Comparison of ENCODE assay signal across 1 cellular context in the genomic region with DNA sequence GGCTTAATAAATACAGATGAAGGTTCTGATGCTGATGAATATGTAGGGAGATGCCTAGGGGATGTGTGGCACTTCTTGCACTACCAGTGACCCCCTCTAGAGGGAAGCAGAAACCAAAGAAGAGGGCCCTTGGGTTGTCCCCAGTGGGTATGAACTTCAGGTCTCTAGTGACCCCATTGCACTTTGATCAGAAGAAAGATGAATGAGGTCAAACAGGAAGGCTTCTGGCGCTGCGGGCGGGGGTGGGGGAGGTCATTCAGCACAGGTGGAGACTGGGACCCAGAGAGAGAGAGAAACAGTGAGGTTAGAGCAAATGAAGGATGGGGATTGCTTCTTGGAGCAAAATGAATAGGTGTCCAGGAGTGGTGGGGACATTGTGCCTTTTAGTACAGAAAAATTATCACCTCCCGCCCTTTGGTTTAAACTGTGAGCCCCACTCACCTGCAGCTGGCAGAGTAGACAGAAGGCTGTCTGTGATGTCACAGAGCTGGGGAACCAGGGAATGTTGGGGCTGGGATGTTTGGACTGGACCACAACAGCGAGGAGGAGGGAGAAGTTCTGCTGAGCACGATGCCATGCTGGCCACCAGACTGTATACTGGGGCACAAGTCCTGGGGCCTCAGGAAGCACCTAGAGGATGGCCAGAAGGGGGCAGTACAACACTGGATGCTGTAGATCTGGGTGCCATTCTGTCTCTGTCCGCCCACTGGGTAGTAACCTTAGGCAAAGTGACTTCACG.
TF ChIP-seq lines count a peak whose summit lies in the region.

A gene with protein sequence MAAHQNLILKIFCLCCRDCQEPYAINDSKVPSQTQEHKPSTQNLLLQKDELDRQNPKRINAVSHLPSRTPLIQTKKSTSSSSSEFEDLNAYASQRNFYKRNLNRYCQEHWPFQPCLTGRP (minus strand): TSS at position 599 of the 739 bp plus-strand sequence. CDS start 10,469 bp downstream, outside the sequence.

TF ChIP-seq in HepG2, 621 proteins besides CTCF, POLR2A, EP300 and RAD21 (continued from another document and continues in another):
- no peak for TF ChIP-seq ZNF235 (CRISPR knock-in tag; IDR thresholded peaks at IDR 0.05; ENCODE audit: borderline replicate concordance)
- TF ChIP-seq SMARCE1 (IDR thresholded peaks at IDR 0.05; ENCODE audit: borderline replicate concordance): no peak
- TF ChIP-seq HNRNPUL1 (IDR thresholded peaks at IDR 0.05; ENCODE audit: low read depth, low read length): no peak
- TF ChIP-seq, protein P1, sequence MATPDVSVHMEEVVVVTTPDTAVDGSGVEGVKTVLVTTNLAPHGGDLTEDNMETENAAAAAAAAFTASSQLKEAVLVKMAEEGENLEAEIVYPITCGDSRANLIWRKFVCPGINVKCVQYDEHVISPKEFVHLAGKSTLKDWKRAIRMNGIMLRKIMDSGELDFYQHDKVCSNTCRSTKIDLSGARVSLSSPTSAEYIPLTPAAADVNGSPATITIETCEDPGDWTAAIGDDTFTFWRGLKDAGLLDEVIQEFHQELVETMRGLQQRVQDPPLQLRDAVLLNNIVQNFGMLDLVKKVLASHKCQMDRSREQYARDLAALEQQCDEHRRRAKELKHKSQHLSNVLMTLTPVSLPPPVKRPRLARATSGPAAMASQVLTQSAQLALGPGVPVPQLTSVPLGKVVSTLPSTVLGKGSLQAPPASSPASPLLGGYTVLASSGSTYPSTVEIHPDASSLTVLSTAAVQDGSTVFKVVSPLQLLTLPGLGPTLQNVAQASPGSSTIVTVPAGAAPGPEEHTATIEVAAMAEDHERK (CRISPR knock-in tag; IDR thresholded peaks at IDR 0.05; ENCODE audit: low read depth): no peak
- no peak for TF ChIP-seq THYN1 (CRISPR knock-in tag; IDR thresholded peaks at IDR 0.05; ENCODE audit: borderline replicate concordance, low read depth)
- TF ChIP-seq SNAPC2 (CRISPR knock-in tag; IDR thresholded peaks at IDR 0.05): no peak
- TF ChIP-seq, protein P2, sequence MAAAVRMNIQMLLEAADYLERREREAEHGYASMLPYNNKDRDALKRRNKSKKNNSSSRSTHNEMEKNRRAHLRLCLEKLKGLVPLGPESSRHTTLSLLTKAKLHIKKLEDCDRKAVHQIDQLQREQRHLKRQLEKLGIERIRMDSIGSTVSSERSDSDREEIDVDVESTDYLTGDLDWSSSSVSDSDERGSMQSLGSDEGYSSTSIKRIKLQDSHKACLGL (CRISPR knock-in tag; IDR thresholded peaks at IDR 0.05): no peak
- TF ChIP-seq, protein P3, sequence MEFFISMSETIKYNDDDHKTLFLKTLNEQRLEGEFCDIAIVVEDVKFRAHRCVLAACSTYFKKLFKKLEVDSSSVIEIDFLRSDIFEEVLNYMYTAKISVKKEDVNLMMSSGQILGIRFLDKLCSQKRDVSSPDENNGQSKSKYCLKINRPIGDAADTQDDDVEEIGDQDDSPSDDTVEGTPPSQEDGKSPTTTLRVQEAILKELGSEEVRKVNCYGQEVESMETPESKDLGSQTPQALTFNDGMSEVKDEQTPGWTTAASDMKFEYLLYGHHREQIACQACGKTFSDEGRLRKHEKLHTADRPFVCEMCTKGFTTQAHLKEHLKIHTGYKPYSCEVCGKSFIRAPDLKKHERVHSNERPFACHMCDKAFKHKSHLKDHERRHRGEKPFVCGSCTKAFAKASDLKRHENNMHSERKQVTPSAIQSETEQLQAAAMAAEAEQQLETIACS (CRISPR knock-in tag; IDR thresholded peaks at IDR 0.05): no peak
- TF ChIP-seq MEIS1 (CRISPR knock-in tag; IDR thresholded peaks at IDR 0.05; ENCODE audit: borderline replicate concordance): no peak
- no peak for TF ChIP-seq ARID2 (CRISPR knock-in tag; IDR thresholded peaks at IDR 0.05; ENCODE audit: borderline replicate concordance)
- no peak for TF ChIP-seq ATM (IDR thresholded peaks at IDR 0.05; ENCODE audit: borderline replicate concordance)
- no peak for TF ChIP-seq JARID2 (CRISPR knock-in tag; IDR thresholded peaks at IDR 0.05; ENCODE audit: insufficient replicate concordance)
- TF ChIP-seq RCOR2 (CRISPR knock-in tag; IDR thresholded peaks at IDR 0.05): no peak
- no peak for TF ChIP-seq ZNF7 (CRISPR knock-in tag; IDR thresholded peaks at IDR 0.05)
- no peak for TF ChIP-seq ZNF567 (CRISPR knock-in tag; IDR thresholded peaks at IDR 0.05; ENCODE audit: borderline replicate concordance)
- TF ChIP-seq, protein P4, sequence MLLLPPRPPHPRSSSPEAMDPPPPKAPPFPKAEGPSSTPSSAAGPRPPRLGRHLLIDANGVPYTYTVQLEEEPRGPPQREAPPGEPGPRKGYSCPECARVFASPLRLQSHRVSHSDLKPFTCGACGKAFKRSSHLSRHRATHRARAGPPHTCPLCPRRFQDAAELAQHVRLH (CRISPR knock-in tag; IDR thresholded peaks at IDR 0.05; ENCODE audit: borderline replicate concordance, low read depth): no peak
- no peak for TF ChIP-seq BHLHE40 (IDR thresholded peaks at IDR 0.05; ENCODE audit: low read length)
- TF ChIP-seq HOXA3 (CRISPR knock-in tag; IDR thresholded peaks at IDR 0.05): no peak
- no peak for TF ChIP-seq MATR3 (CRISPR knock-in tag; IDR thresholded peaks at IDR 0.05)
- no peak for TF ChIP-seq PAF1 (CRISPR knock-in tag; IDR thresholded peaks at IDR 0.05)
- no peak for TF ChIP-seq ZNF878 (CRISPR knock-in tag; IDR thresholded peaks at IDR 0.05)
- no peak for TF ChIP-seq ZNF382 (CRISPR knock-in tag; IDR thresholded peaks at IDR 0.05; ENCODE audit: borderline replicate concordance)
- TF ChIP-seq ZNF264 (CRISPR knock-in tag; IDR thresholded peaks at IDR 0.05): no peak
- TF ChIP-seq ZSCAN31 (CRISPR knock-in tag; IDR thresholded peaks at IDR 0.05; ENCODE audit: low read depth): no peak
- no peak for TF ChIP-seq FOXO1 (CRISPR knock-in tag; IDR thresholded peaks at IDR 0.05)
- no peak for TF ChIP-seq SIX4 (CRISPR knock-in tag; IDR thresholded peaks at IDR 0.05)
- TF ChIP-seq RARA (CRISPR knock-in tag; IDR thresholded peaks at IDR 0.05): peak; percentile 55; the same call in 1 of the 2 replicates
- no peak for TF ChIP-seq PHF8 (CRISPR knock-in tag; IDR thresholded peaks at IDR 0.05)
- TF ChIP-seq ZNF430 (CRISPR knock-in tag; IDR thresholded peaks at IDR 0.05): no peak
- TF ChIP-seq NFYC (CRISPR knock-in tag; IDR thresholded peaks at IDR 0.05): no peak
- TF ChIP-seq AHR (CRISPR knock-in tag; IDR thresholded peaks at IDR 0.05): no peak
- TF ChIP-seq ZNF12 (CRISPR knock-in tag; IDR thresholded peaks at IDR 0.05): no peak
- TF ChIP-seq, protein P5, sequence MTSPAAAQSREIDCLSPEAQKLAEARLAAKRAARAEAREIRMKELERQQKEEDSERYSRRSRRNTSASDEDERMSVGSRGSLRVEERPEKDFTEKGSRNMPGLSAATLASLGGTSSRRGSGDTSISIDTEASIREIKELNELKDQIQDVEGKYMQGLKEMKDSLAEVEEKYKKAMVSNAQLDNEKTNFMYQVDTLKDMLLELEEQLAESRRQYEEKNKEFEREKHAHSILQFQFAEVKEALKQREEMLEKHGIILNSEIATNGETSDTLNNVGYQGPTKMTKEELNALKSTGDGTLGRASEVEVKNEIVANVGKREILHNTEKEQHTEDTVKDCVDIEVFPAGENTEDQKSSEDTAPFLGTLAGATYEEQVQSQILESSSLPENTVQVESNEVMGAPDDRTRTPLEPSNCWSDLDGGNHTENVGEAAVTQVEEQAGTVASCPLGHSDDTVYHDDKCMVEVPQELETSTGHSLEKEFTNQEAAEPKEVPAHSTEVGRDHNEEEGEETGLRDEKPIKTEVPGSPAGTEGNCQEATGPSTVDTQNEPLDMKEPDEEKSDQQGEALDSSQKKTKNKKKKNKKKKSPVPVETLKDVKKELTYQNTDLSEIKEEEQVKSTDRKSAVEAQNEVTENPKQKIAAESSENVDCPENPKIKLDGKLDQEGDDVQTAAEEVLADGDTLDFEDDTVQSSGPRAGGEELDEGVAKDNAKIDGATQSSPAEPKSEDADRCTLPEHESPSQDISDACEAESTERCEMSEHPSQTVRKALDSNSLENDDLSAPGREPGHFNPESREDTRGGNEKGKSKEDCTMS (CRISPR knock-in tag; conservative IDR thresholded peaks at IDR 0.05): no peak
- no peak for TF ChIP-seq ZNF432 (CRISPR knock-in tag; IDR thresholded peaks at IDR 0.05; ENCODE audit: borderline replicate concordance)
- TF ChIP-seq RFX1 (IDR thresholded peaks at IDR 0.05): no peak
- TF ChIP-seq, protein P6, sequence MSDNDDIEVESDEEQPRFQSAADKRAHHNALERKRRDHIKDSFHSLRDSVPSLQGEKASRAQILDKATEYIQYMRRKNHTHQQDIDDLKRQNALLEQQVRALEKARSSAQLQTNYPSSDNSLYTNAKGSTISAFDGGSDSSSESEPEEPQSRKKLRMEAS (IDR thresholded peaks at IDR 0.05): no peak
- TF ChIP-seq ZNF605 (CRISPR knock-in tag; IDR thresholded peaks at IDR 0.05): no peak
- TF ChIP-seq ZNF788 (CRISPR knock-in tag; IDR thresholded peaks at IDR 0.05; ENCODE audit: borderline replicate concordance): no peak
- TF ChIP-seq, protein P7, sequence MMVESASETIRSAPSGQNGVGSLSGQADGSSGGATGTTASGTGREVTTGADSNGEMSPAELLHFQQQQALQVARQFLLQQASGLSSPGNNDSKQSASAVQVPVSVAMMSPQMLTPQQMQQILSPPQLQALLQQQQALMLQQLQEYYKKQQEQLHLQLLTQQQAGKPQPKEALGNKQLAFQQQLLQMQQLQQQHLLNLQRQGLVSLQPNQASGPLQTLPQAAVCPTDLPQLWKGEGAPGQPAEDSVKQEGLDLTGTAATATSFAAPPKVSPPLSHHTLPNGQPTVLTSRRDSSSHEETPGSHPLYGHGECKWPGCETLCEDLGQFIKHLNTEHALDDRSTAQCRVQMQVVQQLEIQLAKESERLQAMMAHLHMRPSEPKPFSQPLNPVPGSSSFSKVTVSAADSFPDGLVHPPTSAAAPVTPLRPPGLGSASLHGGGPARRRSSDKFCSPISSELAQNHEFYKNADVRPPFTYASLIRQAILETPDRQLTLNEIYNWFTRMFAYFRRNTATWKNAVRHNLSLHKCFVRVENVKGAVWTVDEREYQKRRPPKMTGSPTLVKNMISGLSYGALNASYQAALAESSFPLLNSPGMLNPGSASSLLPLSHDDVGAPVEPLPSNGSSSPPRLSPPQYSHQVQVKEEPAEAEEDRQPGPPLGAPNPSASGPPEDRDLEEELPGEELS (CRISPR knock-in tag; IDR thresholded peaks at IDR 0.05): no peak
- TF ChIP-seq CBX5 (CRISPR knock-in tag; IDR thresholded peaks at IDR 0.05; ENCODE audit: borderline replicate concordance): no peak
- TF ChIP-seq, protein P8, sequence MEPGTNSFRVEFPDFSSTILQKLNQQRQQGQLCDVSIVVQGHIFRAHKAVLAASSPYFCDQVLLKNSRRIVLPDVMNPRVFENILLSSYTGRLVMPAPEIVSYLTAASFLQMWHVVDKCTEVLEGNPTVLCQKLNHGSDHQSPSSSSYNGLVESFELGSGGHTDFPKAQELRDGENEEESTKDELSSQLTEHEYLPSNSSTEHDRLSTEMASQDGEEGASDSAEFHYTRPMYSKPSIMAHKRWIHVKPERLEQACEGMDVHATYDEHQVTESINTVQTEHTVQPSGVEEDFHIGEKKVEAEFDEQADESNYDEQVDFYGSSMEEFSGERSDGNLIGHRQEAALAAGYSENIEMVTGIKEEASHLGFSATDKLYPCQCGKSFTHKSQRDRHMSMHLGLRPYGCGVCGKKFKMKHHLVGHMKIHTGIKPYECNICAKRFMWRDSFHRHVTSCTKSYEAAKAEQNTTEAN (CRISPR knock-in tag; conservative IDR thresholded peaks at IDR 0.05): no peak
- TF ChIP-seq ZNF317 (CRISPR knock-in tag; IDR thresholded peaks at IDR 0.05): no peak
- TF ChIP-seq MLLT10 (CRISPR knock-in tag; IDR thresholded peaks at IDR 0.05): no peak
- TF ChIP-seq NCOA5 (CRISPR knock-in tag; IDR thresholded peaks at IDR 0.05): no peak
- TF ChIP-seq, protein P9, sequence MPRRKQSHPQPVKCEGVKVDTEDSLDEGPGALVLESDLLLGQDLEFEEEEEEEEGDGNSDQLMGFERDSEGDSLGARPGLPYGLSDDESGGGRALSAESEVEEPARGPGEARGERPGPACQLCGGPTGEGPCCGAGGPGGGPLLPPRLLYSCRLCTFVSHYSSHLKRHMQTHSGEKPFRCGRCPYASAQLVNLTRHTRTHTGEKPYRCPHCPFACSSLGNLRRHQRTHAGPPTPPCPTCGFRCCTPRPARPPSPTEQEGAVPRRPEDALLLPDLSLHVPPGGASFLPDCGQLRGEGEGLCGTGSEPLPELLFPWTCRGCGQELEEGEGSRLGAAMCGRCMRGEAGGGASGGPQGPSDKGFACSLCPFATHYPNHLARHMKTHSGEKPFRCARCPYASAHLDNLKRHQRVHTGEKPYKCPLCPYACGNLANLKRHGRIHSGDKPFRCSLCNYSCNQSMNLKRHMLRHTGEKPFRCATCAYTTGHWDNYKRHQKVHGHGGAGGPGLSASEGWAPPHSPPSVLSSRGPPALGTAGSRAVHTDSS (CRISPR knock-in tag; conservative IDR thresholded peaks at IDR 0.05): no peak
- TF ChIP-seq, protein P10, sequence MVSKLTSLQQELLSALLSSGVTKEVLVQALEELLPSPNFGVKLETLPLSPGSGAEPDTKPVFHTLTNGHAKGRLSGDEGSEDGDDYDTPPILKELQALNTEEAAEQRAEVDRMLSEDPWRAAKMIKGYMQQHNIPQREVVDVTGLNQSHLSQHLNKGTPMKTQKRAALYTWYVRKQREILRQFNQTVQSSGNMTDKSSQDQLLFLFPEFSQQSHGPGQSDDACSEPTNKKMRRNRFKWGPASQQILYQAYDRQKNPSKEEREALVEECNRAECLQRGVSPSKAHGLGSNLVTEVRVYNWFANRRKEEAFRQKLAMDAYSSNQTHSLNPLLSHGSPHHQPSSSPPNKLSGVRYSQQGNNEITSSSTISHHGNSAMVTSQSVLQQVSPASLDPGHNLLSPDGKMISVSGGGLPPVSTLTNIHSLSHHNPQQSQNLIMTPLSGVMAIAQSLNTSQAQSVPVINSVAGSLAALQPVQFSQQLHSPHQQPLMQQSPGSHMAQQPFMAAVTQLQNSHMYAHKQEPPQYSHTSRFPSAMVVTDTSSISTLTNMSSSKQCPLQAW (CRISPR knock-in tag; IDR thresholded peaks at IDR 0.05): 0 out of 2 replicates have a peak, but pooled peaks have one; percentile 34
- TF ChIP-seq JUND (CRISPR knock-in tag; IDR thresholded peaks at IDR 0.05): no peak
- TF ChIP-seq SRY (CRISPR knock-in tag; IDR thresholded peaks at IDR 0.05): no peak
- TF ChIP-seq CAMTA2 (CRISPR knock-in tag; IDR thresholded peaks at IDR 0.05; ENCODE audit: borderline replicate concordance): no peak
- TF ChIP-seq, protein P11, sequence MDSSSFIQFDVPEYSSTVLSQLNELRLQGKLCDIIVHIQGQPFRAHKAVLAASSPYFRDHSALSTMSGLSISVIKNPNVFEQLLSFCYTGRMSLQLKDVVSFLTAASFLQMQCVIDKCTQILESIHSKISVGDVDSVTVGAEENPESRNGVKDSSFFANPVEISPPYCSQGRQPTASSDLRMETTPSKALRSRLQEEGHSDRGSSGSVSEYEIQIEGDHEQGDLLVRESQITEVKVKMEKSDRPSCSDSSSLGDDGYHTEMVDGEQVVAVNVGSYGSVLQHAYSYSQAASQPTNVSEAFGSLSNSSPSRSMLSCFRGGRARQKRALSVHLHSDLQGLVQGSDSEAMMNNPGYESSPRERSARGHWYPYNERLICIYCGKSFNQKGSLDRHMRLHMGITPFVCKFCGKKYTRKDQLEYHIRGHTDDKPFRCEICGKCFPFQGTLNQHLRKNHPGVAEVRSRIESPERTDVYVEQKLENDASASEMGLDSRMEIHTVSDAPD (CRISPR knock-in tag; IDR thresholded peaks at IDR 0.05): no peak
- TF ChIP-seq ZSCAN21 (CRISPR knock-in tag; IDR thresholded peaks at IDR 0.05; ENCODE audit: borderline replicate concordance): no peak
- TF ChIP-seq ZNF768 (CRISPR knock-in tag; IDR thresholded peaks at IDR 0.05): no peak
- TF ChIP-seq HOXA7 (CRISPR knock-in tag; IDR thresholded peaks at IDR 0.05): no peak
- no peak for TF ChIP-seq ZNF816 (CRISPR knock-in tag; IDR thresholded peaks at IDR 0.05; ENCODE audit: borderline replicate concordance)
- no peak for TF ChIP-seq ERF (CRISPR knock-in tag; IDR thresholded peaks at IDR 0.05)
- no peak for TF ChIP-seq ZNF83 (CRISPR knock-in tag; IDR thresholded peaks at IDR 0.05; ENCODE audit: borderline replicate concordance)
